1 cellular context compared by ENCODE assay signal in the genomic region with DNA sequence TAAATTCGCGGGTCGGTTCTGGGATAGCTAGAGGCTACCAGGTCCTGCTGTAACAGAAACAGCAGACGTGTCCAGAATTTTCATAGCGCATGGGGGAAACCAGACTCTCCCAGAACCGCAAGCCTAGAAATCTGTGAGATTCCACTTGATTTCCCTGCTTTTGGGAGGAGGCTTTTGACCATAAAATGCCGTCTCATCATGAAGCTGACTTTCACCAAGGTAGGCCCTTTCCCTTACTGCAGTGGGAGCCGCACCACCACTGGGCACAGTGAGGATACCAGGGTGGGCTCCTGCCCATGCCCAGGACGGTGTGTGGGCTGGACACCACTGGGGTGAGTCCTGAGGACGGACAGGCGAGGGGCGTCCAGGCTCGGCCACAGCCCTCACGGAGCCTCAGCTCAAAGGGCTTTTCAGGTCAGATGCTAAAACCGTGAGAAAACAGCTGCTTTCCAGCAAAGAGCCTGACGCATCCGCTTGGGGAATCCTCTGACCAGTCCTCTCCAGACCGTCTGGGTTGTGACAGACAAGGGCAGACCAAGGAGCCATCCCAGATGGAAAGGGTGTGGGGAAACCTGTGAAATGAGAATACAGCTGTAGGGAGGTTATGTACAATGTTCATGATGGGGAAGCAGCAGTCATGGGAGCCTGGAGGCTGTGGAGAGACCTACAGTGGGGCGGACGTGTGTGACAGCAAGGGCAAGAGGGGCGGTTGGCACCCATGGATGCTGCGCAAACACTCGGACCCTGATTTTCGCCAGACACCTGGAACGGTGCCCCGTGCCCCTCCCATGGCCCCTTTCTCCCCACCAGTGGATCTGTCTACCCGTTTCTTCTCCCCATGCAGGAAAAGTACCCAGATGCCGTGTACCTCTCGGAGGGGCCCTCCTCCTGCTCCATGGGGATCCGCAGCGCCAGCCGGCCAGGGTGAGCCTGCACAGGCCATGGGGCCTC.
TF ChIP-seq lines count a peak whose summit lies in the region.

No MANE protein-coding gene starts in this region.

TF ChIP-seq in IMR-90, 13 proteins besides CTCF, POLR2A, EP300 and RAD21:
- TF ChIP-seq RCOR1 (IDR thresholded peaks at IDR 0.05; ENCODE audit: insufficient replicate concordance, low read length) (no peak), CEBPB (IDR thresholded peaks at IDR 0.05; ENCODE audit: low read depth, low read length) (no peak), MXI1 (IDR thresholded peaks at IDR 0.05; ENCODE audit: borderline replicate concordance, low read depth, low read length) (no peak), SMC3 (IDR thresholded peaks at IDR 0.05; ENCODE audit: low read depth, low read length) (no peak), ELK1 (IDR thresholded peaks at IDR 0.05; ENCODE audit: borderline replicate concordance, low read depth, low read length) (no peak), RFX5 (IDR thresholded peaks at IDR 0.05; ENCODE audit: low read depth, low read length) (no peak), MAFK (IDR thresholded peaks at IDR 0.05; ENCODE audit: low read depth, low read length) (no peak), MAZ (IDR thresholded peaks at IDR 0.05; ENCODE audit: borderline replicate concordance, low read depth, low read length) (no peak), BHLHE40 (IDR thresholded peaks at IDR 0.05; ENCODE audit: low read depth, low read length) (no peak), NFE2L2 (IDR thresholded peaks at IDR 0.05; ENCODE audit: low read depth, low read length) (no peak), CHD1 (IDR thresholded peaks at IDR 0.05; ENCODE audit: low read depth, low read length) (no peak), FOS (IDR thresholded peaks at IDR 0.05; ENCODE audit: low read depth, low read length) (no peak)
- TF ChIP-seq, protein P1, sequence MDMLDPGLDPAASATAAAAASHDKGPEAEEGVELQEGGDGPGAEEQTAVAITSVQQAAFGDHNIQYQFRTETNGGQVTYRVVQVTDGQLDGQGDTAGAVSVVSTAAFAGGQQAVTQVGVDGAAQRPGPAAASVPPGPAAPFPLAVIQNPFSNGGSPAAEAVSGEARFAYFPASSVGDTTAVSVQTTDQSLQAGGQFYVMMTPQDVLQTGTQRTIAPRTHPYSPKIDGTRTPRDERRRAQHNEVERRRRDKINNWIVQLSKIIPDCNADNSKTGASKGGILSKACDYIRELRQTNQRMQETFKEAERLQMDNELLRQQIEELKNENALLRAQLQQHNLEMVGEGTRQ (IDR thresholded peaks at IDR 0.05; ENCODE audit: low read depth, low read length): no peak
TF ChIP-seq in IMR-90: peak in this region for 0.
